Comparison of ENCODE assay signal across 17 cellular contexts in genomic region chr3:123657111-123657510, GRCh38.
DNase-seq lines count a peak whose midpoint lies in the region; ATAC-seq and TF ChIP-seq lines count a peak whose summit lies in the region.
"Had no signal": no experiment of that assay in that cellular context is flagged by ENCODE, and none has a peak within 500 bp of the region (broad histone marks: within the 10 kb centered on the region; RNA-seq: fewer than 3 reads in every experiment).

No MANE protein-coding gene starts in this region.

- H2AFZ ChIP-seq in DND-41 (ENCODE audit: low read depth, low read length), result no peak overlapping the region

- H3K27ac ChIP-seq in DND-41 (ENCODE audit: low read length), result no peak overlapping the region
- H3K27ac ChIP-seq in colonic mucosa, result peak overlapping the region; percentile 39
- peak overlapping the region; percentile 68 for H3K27ac ChIP-seq in lower lobe of right lung
- peak overlapping the region; percentile 99 for H3K27ac ChIP-seq in stomach smooth muscle (ENCODE audit: low read length)
- H3K27ac ChIP-seq in ovary, result peak overlapping the region in 1 of 2 donors; percentile 33
- H3K27ac ChIP-seq: A549 had no signal

- no peak for TF ChIP-seq EP300 in ovary (IDR thresholded peaks at IDR 0.05)

- no peaks in the 10 kb centered on the region for H3K79me2 ChIP-seq in DND-41 (ENCODE audit: insufficient read depth, low read length)

- TF ChIP-seq POLR2A in ovary (IDR thresholded peaks at IDR 0.05), result no peak

- no peak overlapping the region for H3K9ac ChIP-seq in DND-41 (ENCODE audit: low read depth, low read length)
- peak overlapping the region; percentile 24 to 59 for H3K9ac ChIP-seq in colonic mucosa (ENCODE audit: low read depth in 2 of 2, low read length in 2 of 2)
- H3K9ac ChIP-seq in stomach smooth muscle (ENCODE audit: low read length in 2 of 2), result peak overlapping the region; percentile 21 to 46

- H3K4me3 ChIP-seq in DND-41 (ENCODE audit: low read depth in 1 of 2, low read length in 2 of 2), result no peak overlapping the region
- H3K4me3 ChIP-seq in colonic mucosa, result no peak overlapping the region
- H3K4me3 ChIP-seq in lower lobe of right lung, result no peak overlapping the region
- no peak overlapping the region for H3K4me3 ChIP-seq in stomach smooth muscle (ENCODE audit: low read length in 2 of 2)
- no peak overlapping the region for H3K4me3 ChIP-seq in ovary
- H3K4me3 ChIP-seq: A549, lung had no signal

- ATAC-seq in DND-41 (ENCODE audit: insufficient read depth, low read depth), result no peak
- ATAC-seq in lower lobe of right lung, result no peak
- ATAC-seq in HG02610 (IDR thresholded peaks at IDR 0.05; ENCODE audit: unreplicated experiment), result no peak
- ATAC-seq: A549; activated CD8-positive, alpha-beta T cell treated with anti-CD3 and anti-CD28 coated beads, Interleukin-2, amount 10 ng/mL, durations not matched to agents 7 days and 5 days; activated T-cell treated with anti-CD3 and anti-CD28 coated beads, Interleukin-2, amount 50 U/mL, for 4 hours; stimulated activated effector memory CD8-positive, alpha-beta T cell treated with anti-CD3 and anti-CD28 coated beads, Interleukin-12 subunit alpha, Interleukin-12 subunit beta, amount 100 ng/mL, for 72 hours had no signal

- DNase-seq in DND-41, result no peak
- no peak for DNase-seq in colonic mucosa
- no peak for DNase-seq in lower lobe of right lung
- no peak for DNase-seq in stimulated activated CD8-positive, alpha-beta memory T cell treated with anti-CD3 and anti-CD28 coated beads, Interleukin-4, amount 100 ng/mL, for 48 hours
- DNase-seq in ovary, result no peak
- DNase-seq in NCI-H2081 treated with DMSO at 0.1 percent for 48 hours (lab: John Stamatoyannopoulos, UW), result no peak
- DNase-seq: activated CD8-positive, alpha-beta T cell treated with anti-CD3 and anti-CD28 coated beads, Interleukin-2, amount 10 ng/mL, durations not matched to agents 7 days and 5 days; activated T-cell treated with anti-CD3 and anti-CD28 coated beads, Interleukin-2, amount 50 U/mL, for 4 hours; EL; NCI-H2029; nephron progenitor cell; T1000 had no signal

- H3K27me3 ChIP-seq in DND-41 (ENCODE audit: insufficient read depth, low read length, poor library complexity), result no peaks in the 10 kb centered on the region
- no peaks in the 10 kb centered on the region for H3K27me3 ChIP-seq in colonic mucosa
- no peaks in the 10 kb centered on the region for H3K27me3 ChIP-seq in lower lobe of right lung (ENCODE audit: low read depth)
- no peaks in the 10 kb centered on the region for H3K27me3 ChIP-seq in stomach smooth muscle (ENCODE audit: control insufficient read depth in 1 of 2, insufficient read depth in 2 of 2, low read length in 2 of 2)
- H3K27me3 ChIP-seq in ovary, result no peaks in the 10 kb centered on the region

- TF ChIP-seq CTCF in DND-41 (IDR thresholded peaks at IDR 0.05; ENCODE audit: borderline replicate concordance, extremely low read depth, low read length, poor library complexity, severe bottlenecking) (peak; percentile 0), colonic mucosa (IDR thresholded peaks at IDR 0.05) (no peak), lower lobe of right lung (IDR thresholded peaks at IDR 0.05) (no peak), ovary (IDR thresholded peaks at IDR 0.05) (no peak)

- no peaks in the 10 kb centered on the region for H3K36me3 ChIP-seq in DND-41 (ENCODE audit: insufficient read depth, low read length)
- H3K36me3 ChIP-seq in colonic mucosa, result no peaks in the 10 kb centered on the region
- peaks cover 14% of the 10 kb centered on the region for H3K36me3 ChIP-seq in lower lobe of right lung
- peaks cover 43 to 46% of the 10 kb centered on the region in 2 donors for H3K36me3 ChIP-seq in stomach smooth muscle (ENCODE audit: control insufficient read depth in 2 of 2, insufficient read depth in 2 of 2, low read length in 2 of 2)
- no peaks in the 10 kb centered on the region for H3K36me3 ChIP-seq in ovary

- H3K9me3 ChIP-seq in DND-41 (ENCODE audit: insufficient read depth, low read length, severe bottlenecking), result no peaks in the 10 kb centered on the region
- H3K9me3 ChIP-seq in colonic mucosa, result no peaks in the 10 kb centered on the region
- H3K9me3 ChIP-seq in lower lobe of right lung, result no peaks in the 10 kb centered on the region
- no peaks in the 10 kb centered on the region for H3K9me3 ChIP-seq in stomach smooth muscle (ENCODE audit: control insufficient read depth in 2 of 2, low read length in 2 of 2)
- H3K9me3 ChIP-seq in ovary, result no peaks in the 10 kb centered on the region
- H3K9me3 ChIP-seq: A549 had no signal

- 86 to 95% (median 93%) methylated on average over 10 of the region's 10 CpGs for WGBS in ovary, 3 donors

- H3K4me1 ChIP-seq in DND-41 (ENCODE audit: insufficient read depth, low read length) (no peaks in the 10 kb centered on the region), colonic mucosa (peaks cover 20% of the 10 kb centered on the region), lower lobe of right lung (peaks cover 100% of the 10 kb centered on the region), stomach smooth muscle (ENCODE audit: control insufficient read depth, insufficient read depth, low read length) (peaks cover 93% of the 10 kb centered on the region), ovary (ENCODE audit: insufficient read depth) (peaks cover 35% of the 10 kb centered on the region)

- no peak overlapping the region for H3K4me2 ChIP-seq in DND-41 (ENCODE audit: insufficient read depth, low read length)
- H3K4me2 ChIP-seq: A549 had no signal

- peaks cover 5% of the 10 kb centered on the region; the same call in 1 of the 2 replicates for H4K20me1 ChIP-seq in DND-41 (ENCODE audit: insufficient read depth, low read length)

- intact Hi-C loops in colonic mucosa (cut with DNase I) (no loop called here), lower lobe of right lung (cut with DNase I) (loop anchor here (10.0 kb wide), 1 partner anchor 48 kb away; no protein-coding TSS in a partner anchor), ovary (cut with DNase I) (no loop called here)
